In genomic region chr5:154445422-154446182, GRCh38 we compare ENCODE assay signal across 8 cellular contexts. TPM values are rescaled to one million over a fixed set of nuclear protein-coding genes. Genes with fewer than 3 reads are reported as not detected.
A peak's percentile ranks its signal among the peaks of the same experiment; 100 is the strongest.
DNase-seq lines count a peak whose midpoint lies in the region; ATAC-seq and TF ChIP-seq lines count a peak whose summit lies in the region.

Gene SAP30L (plus strand): TSS chr5:154445997. CDS start chr5:154446605, 608 bp downstream.

- no peak for TF ChIP-seq CTCF in BE2C (IDR thresholded peaks at IDR 0.05; ENCODE audit: low read depth, low read length)
- no peak for TF ChIP-seq CTCF in chondrocyte (IDR thresholded peaks at IDR 0.05)

- POLR2A ChIA-PET in activated CD4-positive, alpha-beta T cell treated with anti-CD3 and anti-CD28 coated beads for 36 hours (lab: Charles Lee): no interaction called here

- H3K4me3 ChIP-seq in BE2C (ENCODE audit: low read depth, low read length): peak within 1 kb of the TSS; percentile 97

- no peaks in the 10 kb centered on the region for H3K27me3 ChIP-seq in BE2C

- H3K27ac Mint-ChIP-seq in activated CD4-positive, alpha-beta T cell treated with anti-CD3 and anti-CD28 coated beads for 36 hours: peak within 1 kb of the TSS; percentile 96
- H3K27ac Mint-ChIP-seq in chondrocyte (ENCODE audit: unreplicated experiment): peak within 1 kb of the TSS; percentile 91

- peaks cover 3% of the 10 kb centered on the region for H3K4me1 ChIP-seq in BE2C

- no peaks in the 10 kb centered on the region for H3K9me3 Mint-ChIP-seq in activated CD4-positive, alpha-beta T cell treated with anti-CD3 and anti-CD28 coated beads for 36 hours (ENCODE audit: low read depth)
- no peaks in the 10 kb centered on the region for H3K9me3 Mint-ChIP-seq in chondrocyte (ENCODE audit: low read depth)

- H3K36me3 Mint-ChIP-seq in activated CD4-positive, alpha-beta T cell treated with anti-CD3 and anti-CD28 coated beads for 36 hours (ENCODE audit: low read depth): peaks cover 27% of the 10 kb centered on the region
- H3K36me3 Mint-ChIP-seq in chondrocyte (ENCODE audit: low read depth): peaks cover 8% of the 10 kb centered on the region

- DNase-seq in BE2C: peak; percentile 96
- peak; percentile 99 for DNase-seq in GM19238 (ENCODE audit: insufficient read length, low spot score)
- peak; percentile 83 to 93 for DNase-seq in NCI-H524 (lab: John Stamatoyannopoulos, UW)
- DNase-seq in activated CD4-positive, alpha-beta T cell treated with anti-CD3 and anti-CD28 coated beads for 36 hours: peak; percentile 96
- peak; percentile 98 for DNase-seq in chondrocyte (ENCODE audit: low spot score)
- peak; percentile 92 for DNase-seq in kidney glomerular epithelial cell (lab: John Stamatoyannopoulos, UW)
- DNase-seq in stimulated activated CD4-positive, alpha-beta T cell treated with anti-CD3 and anti-CD28 coated beads, Interleukin-15, amount 100 ng/mL, for 48 hours (ENCODE audit: low read depth in 2 of 2): peak; percentile 86 to 91

- intact Hi-C loops in activated CD4-positive, alpha-beta T cell treated with anti-CD3 and anti-CD28 coated beads for 36 hours (cut with DNase I, micrococcal nuclease): loop anchor here (1.0 to 5.0 kb wide), 10 partner anchors 248 to 495 kb away; partner anchors contain the start of genes CNOT8 (in 2 of the 2), FAM114A2 (in 2 of the 2), LARP1 (in 2 of the 2) and MFAP3 (in 2 of the 2)

- H3K4me1 Mint-ChIP-seq in activated CD4-positive, alpha-beta T cell treated with anti-CD3 and anti-CD28 coated beads for 36 hours: peaks cover 40% of the 10 kb centered on the region
- peaks cover 35% of the 10 kb centered on the region for H3K4me1 Mint-ChIP-seq in chondrocyte (ENCODE audit: low read depth)

- CTCF ChIA-PET in activated CD4-positive, alpha-beta T cell treated with anti-CD3 and anti-CD28 coated beads for 36 hours (lab: Charles Lee): interaction anchor here (0.6 to 1.7 kb wide), 3 partner anchors 172 to 373 kb away, joined by 3 to 5 read pairs (median 5); no protein-coding TSS in a partner anchor

- H3K4me3 Mint-ChIP-seq in activated CD4-positive, alpha-beta T cell treated with anti-CD3 and anti-CD28 coated beads for 36 hours: peak within 1 kb of the TSS; percentile 98
- H3K4me3 Mint-ChIP-seq in chondrocyte (ENCODE audit: unreplicated experiment): peak within 1 kb of the TSS; percentile 100

- no peaks in the 10 kb centered on the region for H3K9me3 ChIP-seq in BE2C

- H3K27me3 Mint-ChIP-seq in activated CD4-positive, alpha-beta T cell treated with anti-CD3 and anti-CD28 coated beads for 36 hours: no peaks in the 10 kb centered on the region
- no peaks in the 10 kb centered on the region for H3K27me3 Mint-ChIP-seq in chondrocyte (ENCODE audit: low read depth)

- H3K36me3 ChIP-seq in BE2C: peaks cover 6% of the 10 kb centered on the region

- ATAC-seq in HG03439 (IDR thresholded peaks at IDR 0.05; ENCODE audit: unreplicated experiment): peak; percentile 93
- ATAC-seq in activated CD4-positive, alpha-beta T cell treated with anti-CD3 and anti-CD28 coated beads for 36 hours: peak; percentile 97

RNA-seq across cellular contexts. Expression of gene SAP30L, which starts in this region (rescaled TPM):
- 27.3 TPM for polyA plus RNA-seq in BE2C (2012; ENCODE audit: insufficient read depth, insufficient read length, low read depth)
- total RNA-seq in activated CD4-positive, alpha-beta T cell treated with anti-CD3 and anti-CD28 coated beads for 36 hours: 10 to 100 TPM; 22.1 to 24.5 TPM
- total RNA-seq in chondrocyte: 33.8 to 38.5 TPM (median 34.4 TPM) in 3 replicates

Comparison
In these comparisons a context has a peak if more than half of its experiments do, and no peak if none do; other contexts are left out.
1. Peak in every context shown above with its lines: DNase-seq, ATAC-seq and H3K4me3 ChIP-seq.